In genomic region chr11:3167143-3168119, GRCh38 we compare ENCODE assay signal across 27 cellular contexts. TPM values are rescaled to one million over a fixed set of nuclear protein-coding genes. Genes with fewer than 3 reads are reported as not detected.
DNase-seq lines count a peak whose midpoint lies in the region; ATAC-seq and TF ChIP-seq lines count a peak whose summit lies in the region.
"Had no signal": no experiment of that assay in that cellular context is flagged by ENCODE, and none has a peak within 500 bp of the region (broad histone marks: within the 10 kb centered on the region; RNA-seq: fewer than 3 reads in every experiment).

No MANE protein-coding gene starts in this region.

- H3K23ac ChIP-seq in trophoblast cell (ENCODE audit: low read length): no peak overlapping the region

- no peak overlapping the region for H2BK12ac ChIP-seq in trophoblast cell (ENCODE audit: low read length)

- H3K4me3 ChIP-seq in H7 (ENCODE audit: insufficient read depth, low read depth, low read length) (no peak overlapping the region), WERI-Rb-1 (ENCODE audit: low read depth, low read length) (no peak overlapping the region), trophoblast cell (ENCODE audit: low read depth, low read length) (no peak overlapping the region)
- H3K4me3 ChIP-seq: lung, MG63, stomach, upper lobe of left lung had no signal

- no peak overlapping the region for H3K9ac ChIP-seq in trophoblast cell (ENCODE audit: low read length)

- ATAC-seq in HG03521 (IDR thresholded peaks at IDR 0.05; ENCODE audit: unreplicated experiment) (no peak), HG03354 (IDR thresholded peaks at IDR 0.05; ENCODE audit: poor library complexity, severe bottlenecking, unreplicated experiment) (no peak), HG03025 (IDR thresholded peaks at IDR 0.05; ENCODE audit: low FRiP score, unreplicated experiment) (no peak)
- ATAC-seq: activated T-cell treated with anti-CD3 and anti-CD28 coated beads, Interleukin-2, amount 50 U/mL, for 72 hours; foreskin keratinocyte had no signal

- H3K27ac ChIP-seq in WERI-Rb-1: peak overlapping the region; percentile 27; the same call in 1 of the 2 replicates
- H3K27ac ChIP-seq in trophoblast cell (ENCODE audit: low read depth, low read length): no peak overlapping the region
- H3K27ac ChIP-seq: foreskin keratinocyte, stomach, upper lobe of left lung had no signal

- H3K36me3 ChIP-seq in H7 (replicated peaks; ENCODE audit: control insufficient read depth, insufficient read depth, low read length): no peaks in the 10 kb centered on the region
- no peaks in the 10 kb centered on the region for H3K36me3 ChIP-seq in WERI-Rb-1
- H3K36me3 ChIP-seq in trophoblast cell (ENCODE audit: control insufficient read depth in 1 of 2, insufficient read depth in 2 of 2, low read length in 2 of 2): no peaks in the 10 kb centered on the region
- H3K36me3 ChIP-seq: MG63, stomach, upper lobe of left lung had no signal

- peaks cover 15% of the 10 kb centered on the region for H3K79me1 ChIP-seq in trophoblast cell (ENCODE audit: low read length)

- H3K4me2 ChIP-seq in trophoblast cell (ENCODE audit: low read length): no peak overlapping the region

- H3K27me3 ChIP-seq in H7 (ENCODE audit: control insufficient read depth, insufficient read depth, low read length) (peaks cover 8% of the 10 kb centered on the region), WERI-Rb-1 (ENCODE audit: insufficient read depth, low read depth, severe bottlenecking) (no peaks in the 10 kb centered on the region), trophoblast cell (ENCODE audit: insufficient read depth, low read length) (no peaks in the 10 kb centered on the region)
- H3K27me3 ChIP-seq: MG63 had no signal

- H4K8ac ChIP-seq in trophoblast cell (ENCODE audit: low read depth, low read length): no peak overlapping the region

- DNase-seq in NCI-H524 treated with DMSO at 0.1 percent for 48 hours (lab: John Stamatoyannopoulos, UW) (peak; percentile 72), NCI-H524 (lab: John Stamatoyannopoulos, UW) (no peak), H7 (peak; percentile 32), WERI-Rb-1 (no peak), trophoblast cell (peak; percentile 47 to 60)
- DNase-seq: activated CD4-positive, alpha-beta T cell treated with anti-CD3 and anti-CD28 coated beads for 48 hours; activated T-cell treated with anti-CD3 and anti-CD28 coated beads, Interleukin-2, amount 50 U/mL, for 72 hours; cerebellar nuclear complex; effector CD4-positive, alpha-beta T cell; foreskin keratinocyte; GOT3; IMR-90; MG63; NCI-H187 treated with DMSO at 0.1 percent for 48 hours; occipital lobe; retina; SHP77 treated with DMSO at 0.1 percent for 48 hours; stomach; T-helper 1 cell had no signal

- no peak overlapping the region for H3K18ac ChIP-seq in trophoblast cell (ENCODE audit: low read length)

- H3K9me3 ChIP-seq in WERI-Rb-1 (ENCODE audit: severe bottlenecking) (no peaks in the 10 kb centered on the region), trophoblast cell (ENCODE audit: insufficient read depth, low read depth, low read length) (no peaks in the 10 kb centered on the region)
- H3K9me3 ChIP-seq: MG63, stomach, upper lobe of left lung had no signal

- H4K12ac ChIP-seq in trophoblast cell (ENCODE audit: low read depth, low read length): no peak overlapping the region

- no peak overlapping the region for H3K14ac ChIP-seq in trophoblast cell (ENCODE audit: low read length)

- H4K91ac ChIP-seq in trophoblast cell (ENCODE audit: low read depth, low read length): no peak overlapping the region

- peaks cover 27 to 33% of the 10 kb centered on the region in 2 experiments for H3K4me1 ChIP-seq in trophoblast cell (ENCODE audit: control insufficient read depth in 1 of 2, insufficient read depth in 2 of 2, low read length in 2 of 2)
- H3K4me1 ChIP-seq: foreskin keratinocyte had no signal

- peaks cover 14% of the 10 kb centered on the region for H3K79me2 ChIP-seq in trophoblast cell (ENCODE audit: control insufficient read depth, insufficient read depth, low read length, poor library complexity)

- no peak overlapping the region for H3K4ac ChIP-seq in trophoblast cell (ENCODE audit: low read depth, low read length)

- no peak overlapping the region for H2AK5ac ChIP-seq in trophoblast cell (ENCODE audit: low read length)

- no peak overlapping the region for H2BK120ac ChIP-seq in trophoblast cell (ENCODE audit: insufficient read depth, low read length, poor library complexity)

- no peak overlapping the region for H2BK5ac ChIP-seq in trophoblast cell (ENCODE audit: low read depth, low read length, poor library complexity)

- no CpG with 5 or more reads among the region's 20 CpGs for WGBS in trophoblast cell (ENCODE audit: extremely low coverage, insufficient coverage, insufficient read length)

- TF ChIP-seq CTCF in WERI-Rb-1 (IDR thresholded peaks at IDR 0.05; ENCODE audit: low read depth, low read length): no peak

- no peak overlapping the region for H2AFZ ChIP-seq in trophoblast cell (ENCODE audit: insufficient read depth, low read length, poor library complexity)

RNA-seq across cellular contexts. Expression of gene OSBPL5, which starts 2.3 kb away (rescaled TPM):
- total RNA-seq in H7 (2014; rRNA removed; shearing (Covaris generic)): 21.1 and 23.7 TPM in 2 replicates
- 12.2 and 12.3 TPM in 2 replicates for polyA plus RNA-seq in trophoblast cell (2013)

RNA-seq across cellular contexts. Expression of gene MRGPRG, which starts 51.2 kb away (rescaled TPM):
- total RNA-seq in H7 (2014; rRNA removed; shearing (Covaris generic)): not detected in 2 replicates
- polyA plus RNA-seq in trophoblast cell (2013): not detected in 2 replicates
- total RNA-seq: activated T-cell treated with anti-CD3 and anti-CD28 coated beads, Interleukin-2, amount 50 U/mL, for 72 hours; foreskin keratinocyte; G401; IMR-90; lung; occipital lobe; OCI-LY7; stomach; upper lobe of left lung had no signal
- polyA plus RNA-seq: BJ, foreskin keratinocyte, IMR-90, lung, stomach had no signal

Comparison
In these comparisons a context has a peak if more than half of its experiments do, and no peak if none do; other contexts are left out.
1. DNase-seq: peak in NCI-H524 treated with DMSO at 0.1 percent for 48 hours (single experiment), H7 (single experiment) and trophoblast cell (2 of 2); none in NCI-H524 (0 of 2) and WERI-Rb-1 (single experiment).